In the genomic region with DNA sequence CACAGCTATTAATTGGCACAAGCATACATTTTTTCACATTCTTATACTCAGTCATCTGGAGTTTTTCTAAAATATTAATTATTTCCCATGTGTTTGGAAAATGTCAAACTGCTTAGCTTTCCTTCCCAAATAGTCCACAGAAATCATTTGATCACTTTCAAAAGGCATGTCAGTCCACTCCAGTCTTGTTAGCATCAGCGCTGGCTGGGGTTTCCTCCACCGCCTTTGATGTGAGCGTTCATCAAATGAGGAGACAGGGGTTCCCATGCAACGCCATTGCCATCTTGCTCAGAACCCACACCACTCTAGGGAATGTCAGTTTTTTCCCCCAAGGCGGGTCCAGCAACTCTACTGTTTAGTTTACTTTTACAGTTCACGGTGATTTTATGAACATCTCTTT, we compare ENCODE assay signal across 8 cellular contexts. TPM values are rescaled to one million over a fixed set of nuclear protein-coding genes. Genes with fewer than 3 reads are reported as not detected.
"Had no signal": no experiment of that assay in that cellular context is flagged by ENCODE, and none has a peak within 500 bp of the region (broad histone marks: within the 10 kb centered on the region; RNA-seq: fewer than 3 reads in every experiment).

No MANE protein-coding gene starts in this region.

- DNase-seq: GOT3, H7, HFFc6 had no signal

- H3K27ac ChIP-seq: HL-60 had no signal

- H3K4me1 ChIP-seq: HAP-1 had no signal

- H3K9me3 ChIP-seq: HAP-1 had no signal

- H3K36me3 ChIP-seq: HAP-1 had no signal

- H3K4me3 ChIP-seq: HAP-1 had no signal

RNA-seq across cellular contexts. Expression of a gene that starts 13.1 kb away (rescaled TPM):
- total RNA-seq: H4, H7, HepG2, HFFc6, HT1080 had no signal

RNA-seq across cellular contexts. Expression of a gene that starts 32.1 kb away (rescaled TPM):
- total RNA-seq: H4, H7, HepG2, HFFc6, HT1080 had no signal
